Comparison of ENCODE assay signal across 24 cellular contexts in genomic region chr7:93179173-93179572, GRCh38. TPM values are rescaled to one million over a fixed set of nuclear protein-coding genes. Genes with fewer than 3 reads are reported as not detected.
DNase-seq lines count a peak whose midpoint lies in the region; ATAC-seq and TF ChIP-seq lines count a peak whose summit lies in the region.
"Had no signal": no experiment of that assay in that cellular context is flagged by ENCODE, and none has a peak within 500 bp of the region (broad histone marks: within the 10 kb centered on the region; RNA-seq: fewer than 3 reads in every experiment).

No MANE protein-coding gene starts in this region.

- peak; percentile 50 for ATAC-seq in activated T-helper 17 cell treated with anti-CD3 and anti-CD28 coated beads, Interleukin-2, amount 50 U/mL, for 72 hours (replicated peaks)
- ATAC-seq: A549, GM23338, HCT116 had no signal

- peak overlapping the region; percentile 27; the same call in 1 of the 2 replicates for H2AFZ ChIP-seq in OCI-LY3 (ENCODE audit: low read depth, low read length)
- no peak overlapping the region for H2AFZ ChIP-seq in neuronal stem cell (ENCODE audit: low read length)
- H2AFZ ChIP-seq: GM23338 had no signal

- H3K27me3 Mint-ChIP-seq in activated T-helper 17 cell treated with anti-CD3 and anti-CD28 coated beads, Interleukin-2, amount 50 U/mL, for 72 hours: peaks cover 19% of the 10 kb centered on the region

- H3K79me2 ChIP-seq in OCI-LY3 (ENCODE audit: low read length): no peaks in the 10 kb centered on the region

- no peaks in the 10 kb centered on the region for H3K9me3 ChIP-seq in OCI-LY3 (ENCODE audit: insufficient read depth, low read length)
- H3K9me3 ChIP-seq in neuronal stem cell (replicated peaks in 1 of 2; ENCODE audit: control insufficient read depth in 2 of 2, insufficient read depth in 1 of 2, low read depth in 1 of 2, low read length in 2 of 2): no peaks in the 10 kb centered on the region
- H3K9me3 ChIP-seq in SJCRH30 (replicated peaks): no peaks in the 10 kb centered on the region; the same call in 1 of the 2 replicates
- H3K9me3 ChIP-seq: A549, BE2C had no signal

- peaks cover 10% of the 10 kb centered on the region for H3K4me1 ChIP-seq in OCI-LY3 (ENCODE audit: low read length)
- H3K4me1 ChIP-seq in neuronal stem cell (ENCODE audit: control insufficient read depth in 2 of 2, insufficient read depth in 1 of 2, low read depth in 1 of 2, low read length in 2 of 2): no peaks in the 10 kb centered on the region
- H3K4me1 ChIP-seq in SJCRH30: no peaks in the 10 kb centered on the region
- H3K4me1 ChIP-seq: A549; BE2C; BLaER1 treated with 17β-estradiol and CSF1 and Interleukin-3, amounts not matched to agents 10 nM and 100 nM had no signal

- no peak overlapping the region for H4K91ac ChIP-seq in neuronal stem cell (ENCODE audit: low read depth, low read length, poor library complexity)

- H3K36me3 ChIP-seq in OCI-LY3 (replicated peaks; ENCODE audit: low read depth, low read length) (no peaks in the 10 kb centered on the region), neuronal stem cell (replicated peaks in 1 of 2; ENCODE audit: control insufficient read depth in 2 of 2, insufficient read depth in 2 of 2, low read length in 2 of 2) (no peaks in the 10 kb centered on the region), SJCRH30 (no peaks in the 10 kb centered on the region)
- H3K36me3 ChIP-seq: BE2C; BLaER1 treated with 17β-estradiol and CSF1 and Interleukin-3, amounts not matched to agents 10 nM and 100 nM had no signal

- no peaks in the 10 kb centered on the region for H3K9me3 Mint-ChIP-seq in activated T-helper 17 cell treated with anti-CD3 and anti-CD28 coated beads, Interleukin-2, amount 50 U/mL, for 72 hours
- H3K9me3 Mint-ChIP-seq: CD4-positive, alpha-beta T cell; CD8-positive, alpha-beta memory T cell; GM23338 had no signal

- no peak overlapping the region for H2AK5ac ChIP-seq in neuronal stem cell (ENCODE audit: low read depth, low read length)

- H3K4me2 ChIP-seq in OCI-LY3 (ENCODE audit: low read length) (no peak overlapping the region), neuronal stem cell (ENCODE audit: insufficient read depth, low read length, poor library complexity, severe bottlenecking) (no peak overlapping the region)
- H3K4me2 ChIP-seq: A549; BLaER1 treated with 17β-estradiol and CSF1 and Interleukin-3, amounts not matched to agents 10 nM and 100 nM; GM23338 had no signal

- H3K27me3 ChIP-seq in OCI-LY3 (ENCODE audit: low read depth, low read length) (no peaks in the 10 kb centered on the region), neuronal stem cell (ENCODE audit: control insufficient read depth in 3 of 3, insufficient read depth in 3 of 3, low read depth in 1 of 3, low read length in 3 of 3) (no peaks in the 10 kb centered on the region), SJCRH30 (no peaks in the 10 kb centered on the region)
- H3K27me3 ChIP-seq: BE2C; BLaER1 treated with 17β-estradiol and CSF1 and Interleukin-3, amounts not matched to agents 10 nM and 100 nM had no signal

- H3K4ac ChIP-seq in neuronal stem cell (ENCODE audit: low read length): no peak overlapping the region

- peak overlapping the region; percentile 17 for H3K23ac ChIP-seq in neuronal stem cell (ENCODE audit: low read depth, low read length, poor library complexity)

- no peaks in the 10 kb centered on the region for H3K36me3 Mint-ChIP-seq in activated T-helper 17 cell treated with anti-CD3 and anti-CD28 coated beads, Interleukin-2, amount 50 U/mL, for 72 hours (ENCODE audit: low read depth)
- H3K36me3 Mint-ChIP-seq: CD14-positive monocyte; CD8-positive, alpha-beta memory T cell had no signal

- H2BK5ac ChIP-seq in neuronal stem cell (ENCODE audit: low read length): no peak overlapping the region

- no peak overlapping the region for H3K14ac ChIP-seq in neuronal stem cell (ENCODE audit: low read length)

- no peak overlapping the region for H3K4me3 Mint-ChIP-seq in activated T-helper 17 cell treated with anti-CD3 and anti-CD28 coated beads, Interleukin-2, amount 50 U/mL, for 72 hours
- H3K4me3 Mint-ChIP-seq: CD14-positive monocyte; CD4-positive, alpha-beta T cell; CD8-positive, alpha-beta memory T cell; GM23338; H9 had no signal

- H2BK15ac ChIP-seq in neuronal stem cell (ENCODE audit: low read length): no peak overlapping the region

- no peak overlapping the region for H3K9ac ChIP-seq in OCI-LY3 (ENCODE audit: low read length)
- H3K9ac ChIP-seq in neuronal stem cell (ENCODE audit: low read depth, low read length, poor library complexity): no peak overlapping the region
- H3K9ac ChIP-seq: BLaER1 treated with 17β-estradiol and CSF1 and Interleukin-3, amounts not matched to agents 10 nM and 100 nM had no signal

- H4K8ac ChIP-seq in neuronal stem cell (ENCODE audit: low read depth, low read length): no peak overlapping the region

- H3K27ac ChIP-seq in OCI-LY3 (ENCODE audit: low read length): no peak overlapping the region
- H3K27ac ChIP-seq in neuronal stem cell (replicated peaks; ENCODE audit: low read length): no peak overlapping the region
- H3K27ac ChIP-seq in SJCRH30: no peak overlapping the region
- H3K27ac ChIP-seq: A549; BLaER1 treated with 17β-estradiol and CSF1 and Interleukin-3, amounts not matched to agents 10 nM and 100 nM had no signal

- H4K20me1 ChIP-seq in OCI-LY3 (ENCODE audit: insufficient read depth, low read length): no peaks in the 10 kb centered on the region
- H4K20me1 ChIP-seq: BLaER1 treated with 17β-estradiol and CSF1 and Interleukin-3, amounts not matched to agents 10 nM and 100 nM had no signal

- H3K4me3 ChIP-seq in OCI-LY3 (ENCODE audit: low read length): no peak overlapping the region
- H3K4me3 ChIP-seq in neuronal stem cell (ENCODE audit: low read length in 2 of 2): no peak overlapping the region
- no peak overlapping the region for H3K4me3 ChIP-seq in SJCRH30
- H3K4me3 ChIP-seq: A549; BLaER1 treated with 17β-estradiol and CSF1 and Interleukin-3, amounts not matched to agents 10 nM and 100 nM; GM23338 had no signal

- no peak overlapping the region for H3K27ac Mint-ChIP-seq in activated T-helper 17 cell treated with anti-CD3 and anti-CD28 coated beads, Interleukin-2, amount 50 U/mL, for 72 hours
- H3K27ac Mint-ChIP-seq: CD14-positive monocyte; CD4-positive, alpha-beta T cell; CD8-positive, alpha-beta memory T cell; GM23338; H9 had no signal

- no peak overlapping the region for H2BK120ac ChIP-seq in neuronal stem cell (ENCODE audit: low read depth, low read length)

- no peak for TF ChIP-seq CTCF in OCI-LY3 (IDR thresholded peaks at IDR 0.05; ENCODE audit: low read depth, low read length)

- DNase-seq in neuronal stem cell (ENCODE audit: low spot score): no peak
- DNase-seq in DMS79 treated with DMSO at 0.1 percent for 48 hours (lab: John Stamatoyannopoulos, UW): no peak
- no peak for DNase-seq in NOMO-1 treated with dmso at 0.1 percent for 144 hours (lab: John Stamatoyannopoulos, UW; ENCODE audit: unreplicated experiment)
- no peak for DNase-seq in SJCRH30
- DNase-seq: 8988T; ACHN; AML-193; BE2C; CD4-positive, alpha-beta T cell; CD8-positive, alpha-beta memory T cell; DMS 273 treated with DMSO at 0.1 percent for 48 hours; DMS79; GF-D8; H9 had no signal

- H3K4me1 Mint-ChIP-seq in activated T-helper 17 cell treated with anti-CD3 and anti-CD28 coated beads, Interleukin-2, amount 50 U/mL, for 72 hours: no peaks in the 10 kb centered on the region
- H3K4me1 Mint-ChIP-seq: CD8-positive, alpha-beta memory T cell; GM23338; H9 had no signal

- H2BK12ac ChIP-seq in neuronal stem cell (ENCODE audit: low read length): no peak overlapping the region

- no peak overlapping the region for H3K18ac ChIP-seq in neuronal stem cell (ENCODE audit: low read length)

- no peaks in the 10 kb centered on the region for H3K79me1 ChIP-seq in neuronal stem cell (ENCODE audit: low read depth, low read length)

RNA-seq across cellular contexts. Expression of gene SAMD9L, which starts 31.0 kb away (rescaled TPM):
- 10 to 100 TPM; 23.9 to 28.1 TPM for total RNA-seq in activated T-helper 17 cell treated with anti-CD3 and anti-CD28 coated beads, Interleukin-2, amount 50 U/mL, for 72 hours
- 0.07 TPM for polyA plus RNA-seq in neuronal stem cell (2013, experiment 1 of 2)
- 0.01 TPM for polyA plus RNA-seq in neuronal stem cell (2013, experiment 2 of 2)
- 0.79 and 1.8 TPM in 2 replicates for total RNA-seq in SJCRH30 (2014; rRNA removed; shearing (Covaris generic))
- total RNA-seq: G401, GM23338, H9 had no signal
- polyA plus RNA-seq: GM23338 had no signal

RNA-seq across cellular contexts. Expression of gene HEPACAM2, which starts 47.1 kb away (rescaled TPM):
- total RNA-seq in activated T-helper 17 cell treated with anti-CD3 and anti-CD28 coated beads, Interleukin-2, amount 50 U/mL, for 72 hours: not detected
- polyA plus RNA-seq in neuronal stem cell (2013, experiment 1 of 2): 0.03 TPM
- 0.01 TPM for polyA plus RNA-seq in neuronal stem cell (2013, experiment 2 of 2)
- 3.0 and 4.2 TPM in 2 replicates for total RNA-seq in SJCRH30 (2014; rRNA removed; shearing (Covaris generic))
- total RNA-seq: CD4-positive, alpha-beta T cell; Daoy; G401; GM23338; H4; H9 had no signal
- polyA plus RNA-seq: CD8-positive, alpha-beta memory T cell; GM23338 had no signal

RNA-seq across cellular contexts. Expression of gene VPS50, which starts 53.0 kb away (rescaled TPM):
- 10 to 100 TPM; 20.4 to 27.4 TPM for total RNA-seq in activated T-helper 17 cell treated with anti-CD3 and anti-CD28 coated beads, Interleukin-2, amount 50 U/mL, for 72 hours
- polyA plus RNA-seq in neuronal stem cell (2013, experiment 1 of 2): 6.7 TPM
- polyA plus RNA-seq in neuronal stem cell (2013, experiment 2 of 2): 6.7 TPM
- 22.2 and 26.4 TPM in 2 replicates for total RNA-seq in SJCRH30 (2014; rRNA removed; shearing (Covaris generic))
